Comparison of ENCODE assay signal across 23 cellular contexts in genomic region chr1:206752481-206752880, GRCh38. TPM values are rescaled to one million over a fixed set of nuclear protein-coding genes. Genes with fewer than 3 reads are reported as not detected.
DNase-seq lines count a peak whose midpoint lies in the region; ATAC-seq and TF ChIP-seq lines count a peak whose summit lies in the region.
"Had no signal": no experiment of that assay in that cellular context is flagged by ENCODE, and none has a peak within 500 bp of the region (broad histone marks: within the 10 kb centered on the region; RNA-seq: fewer than 3 reads in every experiment).

No MANE protein-coding gene starts in this region.

- no peak overlapping the region for H3K4me3 ChIP-seq in mucosa of descending colon
- H3K4me3 ChIP-seq: BLaER1, GM12878 had no signal

- peaks cover 39% of the 10 kb centered on the region for H3K4me1 Mint-ChIP-seq in stimulated activated naive CD8-positive, alpha-beta T cell treated with anti-CD3 and anti-CD28 coated beads, Interleukin-15, Interleukin-2, amounts not matched to agents 100 ng/mL and 50 ng/mL, for 24 hours (ENCODE audit: low read depth)
- H3K4me1 Mint-ChIP-seq in T-helper 17 cell, result peaks cover 27% of the 10 kb centered on the region
- H3K4me1 Mint-ChIP-seq in memory B cell, result peaks cover 4% of the 10 kb centered on the region

- no peaks in the 10 kb centered on the region for H3K27me3 Mint-ChIP-seq in stimulated activated naive CD8-positive, alpha-beta T cell treated with anti-CD3 and anti-CD28 coated beads, Interleukin-15, Interleukin-2, amounts not matched to agents 100 ng/mL and 50 ng/mL, for 24 hours
- H3K27me3 Mint-ChIP-seq in T-helper 17 cell (no peaks in the 10 kb centered on the region), memory B cell (peaks cover 8% of the 10 kb centered on the region)

- H3K9me3 Mint-ChIP-seq in stimulated activated naive CD8-positive, alpha-beta T cell treated with anti-CD3 and anti-CD28 coated beads, Interleukin-15, Interleukin-2, amounts not matched to agents 100 ng/mL and 50 ng/mL, for 24 hours, result no peaks in the 10 kb centered on the region
- H3K9me3 Mint-ChIP-seq in memory B cell, result no peaks in the 10 kb centered on the region
- H3K9me3 Mint-ChIP-seq: CD8-positive, alpha-beta memory T cell had no signal

- no peaks in the 10 kb centered on the region for H3K4me1 ChIP-seq in mucosa of descending colon (ENCODE audit: low read depth)

- no peak for ATAC-seq in stimulated activated naive CD8-positive, alpha-beta T cell treated with anti-CD3 and anti-CD28 coated beads, Interleukin-15, Interleukin-2, amounts not matched to agents 100 U/mL and 50 U/mL, for 24 hours
- ATAC-seq in T-helper 17 cell (no peak), memory B cell (ENCODE audit: low read depth) (no peak), HG03039 (IDR thresholded peaks at IDR 0.05; ENCODE audit: unreplicated experiment) (no peak), mucosa of descending colon (no peak), sciatic nerve (no peak), HG03108 (IDR thresholded peaks at IDR 0.05; ENCODE audit: unreplicated experiment) (no peak)
- ATAC-seq: GM12878, HCT116 had no signal

- no peaks in the 10 kb centered on the region for H3K36me3 Mint-ChIP-seq in stimulated activated naive CD8-positive, alpha-beta T cell treated with anti-CD3 and anti-CD28 coated beads, Interleukin-15, Interleukin-2, amounts not matched to agents 100 ng/mL and 50 ng/mL, for 24 hours (ENCODE audit: low read depth)
- H3K36me3 Mint-ChIP-seq in T-helper 17 cell (ENCODE audit: low read depth) (peaks cover 5% of the 10 kb centered on the region), memory B cell (peaks cover 4% of the 10 kb centered on the region)

- no peaks in the 10 kb centered on the region for H3K9me3 ChIP-seq in T-helper 17 cell (ENCODE audit: control insufficient read depth, low read length, poor library complexity, severe bottlenecking)
- no peaks in the 10 kb centered on the region for H3K9me3 ChIP-seq in mucosa of descending colon

- no peaks in the 10 kb centered on the region for H3K36me3 ChIP-seq in mucosa of descending colon (ENCODE audit: low read depth)
- H3K36me3 ChIP-seq: BLaER1 had no signal

- intact Hi-C loops in mucosa of descending colon (cut with DNase I, micrococcal nuclease), result no loop called here
- intact Hi-C loops in sciatic nerve (cut with DNase I), result no loop called here

- peak overlapping the region; percentile 39 for H3K27ac Mint-ChIP-seq in stimulated activated naive CD8-positive, alpha-beta T cell treated with anti-CD3 and anti-CD28 coated beads, Interleukin-15, Interleukin-2, amounts not matched to agents 100 ng/mL and 50 ng/mL, for 24 hours
- peak overlapping the region; percentile 57 for H3K27ac Mint-ChIP-seq in T-helper 17 cell
- peak overlapping the region; percentile 28 for H3K27ac Mint-ChIP-seq in memory B cell

- DNase-seq in stimulated activated naive CD8-positive, alpha-beta T cell treated with anti-CD3 and anti-CD28 coated beads, Interleukin-15, Interleukin-2, amounts not matched to agents 100 U/mL and 50 U/mL, for 24 hours, result no peak
- no peak for DNase-seq in T-helper 17 cell
- no peak for DNase-seq in memory B cell (ENCODE audit: low spot score in 2 of 2)
- no peak for DNase-seq in mucosa of descending colon
- no peak for DNase-seq in sciatic nerve (ENCODE audit: low spot score)
- DNase-seq: 8988T; CD8-positive, alpha-beta memory T cell; COR-L47; DMS 273 treated with DMSO at 0.1 percent for 48 hours; DMS53; DND-41; GOT3; H7; KBM-7 had no signal

- H3K4me3 Mint-ChIP-seq in stimulated activated naive CD8-positive, alpha-beta T cell treated with anti-CD3 and anti-CD28 coated beads, Interleukin-15, Interleukin-2, amounts not matched to agents 100 ng/mL and 50 ng/mL, for 24 hours, result no peak overlapping the region
- H3K4me3 Mint-ChIP-seq in T-helper 17 cell (peak overlapping the region; percentile 1), memory B cell (no peak overlapping the region)
- H3K4me3 Mint-ChIP-seq: CD8-positive, alpha-beta memory T cell had no signal

- no peak for TF ChIP-seq CTCF in mucosa of descending colon (IDR thresholded peaks at IDR 0.05)

RNA-seq across cellular contexts. Expression of gene IL19, which starts 18.1 kb away (rescaled TPM):
- total RNA-seq in T-helper 17 cell (not detected), mucosa of descending colon (not detected), sciatic nerve (not detected)
- total RNA-seq: A673; CD8-positive, alpha-beta memory T cell; G401; GM12878; H7; HT1080 had no signal

RNA-seq across cellular contexts. Expression of gene IL10, which starts 19.8 kb away (rescaled TPM):
- total RNA-seq in T-helper 17 cell (under 1 TPM; 0.20 to 0.76 TPM), mucosa of descending colon (1 to 10 TPM; 1.0 to 2.9 (median 2.8) TPM), sciatic nerve (1.1 TPM)
- total RNA-seq: A673, G401, H7, HT1080 had no signal
